19 cellular contexts compared by ENCODE assay signal in the genomic region with DNA sequence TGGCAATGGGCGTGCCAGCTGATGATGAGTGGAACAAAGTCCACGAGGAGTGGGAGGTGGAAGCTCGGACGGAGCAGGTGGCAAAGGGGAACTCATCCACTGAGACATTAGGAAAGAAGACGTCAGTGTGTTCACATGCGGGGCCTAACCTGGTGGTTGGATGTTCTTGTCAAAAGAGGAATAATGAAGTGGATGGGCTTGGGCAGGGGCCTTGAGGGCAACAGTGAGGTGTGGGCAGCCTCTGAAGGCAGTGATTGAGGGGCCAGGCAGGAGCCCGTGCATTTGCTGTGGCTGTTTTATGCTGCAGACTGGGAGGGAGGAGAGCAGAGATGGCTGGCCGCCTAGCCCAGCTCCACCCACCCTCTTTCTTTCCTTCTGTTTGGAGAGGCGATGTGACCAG.
DNase-seq lines count a peak whose midpoint lies in the region; ATAC-seq and TF ChIP-seq lines count a peak whose summit lies in the region.
"Had no signal": no experiment of that assay in that cellular context is flagged by ENCODE, and none has a peak within 500 bp of the region (broad histone marks: within the 10 kb centered on the region; RNA-seq: fewer than 3 reads in every experiment).

No MANE protein-coding gene starts in this region.

- no peak overlapping the region for H3K4me2 ChIP-seq in H9 (ENCODE audit: insufficient read depth, insufficient read length, low read length)
- H3K4me2 ChIP-seq: A549; BLaER1 treated with 17β-estradiol and CSF1 and Interleukin-3, amounts not matched to agents 10 nM and 100 nM had no signal

- H4K8ac ChIP-seq in H9 (replicated peaks; ENCODE audit: insufficient read length, low read depth, low read length) = no peak overlapping the region

- no peak overlapping the region for H3K4me3 Mint-ChIP-seq in H9
- no peak overlapping the region for H3K4me3 Mint-ChIP-seq in osteocyte (ENCODE audit: unreplicated experiment)
- H3K4me3 Mint-ChIP-seq: CD14-positive monocyte; CD4-positive, alpha-beta T cell; CD8-positive, alpha-beta memory T cell had no signal

- no peak overlapping the region for H4K5ac ChIP-seq in H9 (ENCODE audit: insufficient read length, low read depth, low read length)

- H3K27ac Mint-ChIP-seq in H9 (no peak overlapping the region; a peak in 1 of 7 replicates), osteocyte (ENCODE audit: unreplicated experiment) (no peak overlapping the region)
- H3K27ac Mint-ChIP-seq: CD14-positive monocyte; CD4-positive, alpha-beta T cell; CD8-positive, alpha-beta memory T cell had no signal

- TF ChIP-seq CTCF in H9 (conservative IDR thresholded peaks at IDR 0.05) (no peak), osteocyte (IDR thresholded peaks at IDR 0.05) (no peak)

- no peak overlapping the region for H2BK12ac ChIP-seq in H9 (ENCODE audit: insufficient read length, low read depth, low read length)

- DNase-seq in H9 (no peak), mucosa of gallbladder (ENCODE audit: low spot score) (peak; percentile 33), osteocyte (ENCODE audit: extremely low spot score, unreplicated experiment) (peak; percentile 77), cortex of kidney (lab: John Stamatoyannopoulos, UW) (no peak), GDM1 (lab: John Stamatoyannopoulos, UW) (no peak)
- DNase-seq: 8988T; ACHN; AML-193; BE2C; CD4-positive, alpha-beta T cell; CD8-positive, alpha-beta memory T cell; DMS 273 treated with DMSO at 0.1 percent for 48 hours; DND-41; GOT3; HCEC 1CT had no signal

- H3K36me3 Mint-ChIP-seq in H9 (ENCODE audit: insufficient read depth in 1 of 3, low read depth in 3 of 3) = peaks cover 0 to 3% (median 3%) of the 10 kb centered on the region in 3 experiments; a peak in 5 of 7 replicates
- no peaks in the 10 kb centered on the region for H3K36me3 Mint-ChIP-seq in osteocyte (ENCODE audit: unreplicated experiment)
- H3K36me3 Mint-ChIP-seq: CD14-positive monocyte; CD8-positive, alpha-beta memory T cell had no signal

- H4K91ac ChIP-seq in H9 (ENCODE audit: insufficient read length, low read depth, low read length) = no peak overlapping the region

- no peak for ATAC-seq in HG02798 (IDR thresholded peaks at IDR 0.05; ENCODE audit: poor library complexity, unreplicated experiment)
- ATAC-seq: A549 had no signal

- no peak overlapping the region for H2BK120ac ChIP-seq in H9 (ENCODE audit: low read depth, low read length, poor library complexity, severe bottlenecking)

- no peaks in the 10 kb centered on the region for H3K4me1 ChIP-seq in H9 (ENCODE audit: insufficient read depth, low read length)
- H3K4me1 ChIP-seq: A549; BE2C; BLaER1 treated with 17β-estradiol and CSF1 and Interleukin-3, amounts not matched to agents 10 nM and 100 nM had no signal

- WGBS in H9 (ENCODE audit: extremely low coverage, insufficient read length, low lambda C conversion rate) = no CpG with 5 or more reads among the region's 9 CpGs

- no peak overlapping the region for H3T11ph ChIP-seq in H9 (ENCODE audit: low read length)

- H3K14ac ChIP-seq in H9 (ENCODE audit: insufficient read depth, low read length) = no peak overlapping the region

- H2AFZ ChIP-seq in H9 (ENCODE audit: low read length) = no peak overlapping the region

- no peak overlapping the region for H2BK5ac ChIP-seq in H9 (ENCODE audit: insufficient read length, low read length)

- H3K4me1 Mint-ChIP-seq in H9 = no peaks in the 10 kb centered on the region
- H3K4me1 Mint-ChIP-seq in osteocyte (ENCODE audit: unreplicated experiment) = no peaks in the 10 kb centered on the region
- H3K4me1 Mint-ChIP-seq: CD14-positive monocyte; CD8-positive, alpha-beta memory T cell had no signal

- no peaks in the 10 kb centered on the region; the same call in 1 of the 2 replicates for H3K27me3 Mint-ChIP-seq in H9 (ENCODE audit: low read depth)
- H3K27me3 Mint-ChIP-seq in osteocyte (ENCODE audit: unreplicated experiment) = peaks cover 9% of the 10 kb centered on the region
- H3K27me3 Mint-ChIP-seq: CD4-positive, alpha-beta T cell; CD8-positive, alpha-beta memory T cell had no signal

- no peaks in the 10 kb centered on the region for H3K79me2 ChIP-seq in H9 (ENCODE audit: insufficient read depth, low read length)

- no peaks in the 10 kb centered on the region for H4K20me1 ChIP-seq in H9 (ENCODE audit: control insufficient read depth, insufficient read depth, insufficient read length)
- H4K20me1 ChIP-seq: BLaER1 treated with 17β-estradiol and CSF1 and Interleukin-3, amounts not matched to agents 10 nM and 100 nM had no signal

- H3K23me2 ChIP-seq in H9 (ENCODE audit: insufficient read length, low read depth, low read length, poor library complexity, severe bottlenecking) = no peaks in the 10 kb centered on the region

- no peak overlapping the region for H3K56ac ChIP-seq in H9 (ENCODE audit: insufficient read length, low read depth, low read length)

- H3K4ac ChIP-seq in H9 (ENCODE audit: low read depth, low read length) = no peak overlapping the region

- no peak overlapping the region for H3K27ac ChIP-seq in H9 (ENCODE audit: insufficient read length, low read depth, low read length)
- H3K27ac ChIP-seq: A549; BLaER1 treated with 17β-estradiol and CSF1 and Interleukin-3, amounts not matched to agents 10 nM and 100 nM had no signal

- peak overlapping the region; percentile 8 for H3K18ac ChIP-seq in H9 (ENCODE audit: insufficient read length, low read depth, low read length)

- no peak overlapping the region for H2AK5ac ChIP-seq in H9 (ENCODE audit: insufficient read length, low read length)

- H2BK20ac ChIP-seq in H9 (ENCODE audit: low read depth, low read length, poor library complexity, severe bottlenecking) = no peak overlapping the region

- H3K27me3 ChIP-seq in H9 (ENCODE audit: insufficient read depth, low read length) = no peaks in the 10 kb centered on the region
- H3K27me3 ChIP-seq: BE2C; BLaER1 treated with 17β-estradiol and CSF1 and Interleukin-3, amounts not matched to agents 10 nM and 100 nM had no signal

- H3K9ac ChIP-seq in H9 (ENCODE audit: extremely low read depth, insufficient read length, low read length) = no peak overlapping the region
- H3K9ac ChIP-seq: BLaER1 treated with 17β-estradiol and CSF1 and Interleukin-3, amounts not matched to agents 10 nM and 100 nM had no signal

- no peaks in the 10 kb centered on the region for H3K79me1 ChIP-seq in H9 (ENCODE audit: insufficient read depth, low read depth, low read length, poor library complexity, severe bottlenecking)

- H3K9me3 Mint-ChIP-seq in H9 (peaks cover 5 to 9% of the 10 kb centered on the region in 2 experiments; a peak in 4 of 5 replicates), osteocyte (ENCODE audit: unreplicated experiment) (peaks cover 4% of the 10 kb centered on the region)
- H3K9me3 Mint-ChIP-seq: CD4-positive, alpha-beta T cell had no signal

- H3K23ac ChIP-seq in H9 (ENCODE audit: insufficient read length, low read depth, low read length) = no peak overlapping the region

- no peak overlapping the region for H2BK15ac ChIP-seq in H9 (ENCODE audit: low read depth, low read length)

- no peaks in the 10 kb centered on the region for H3K9me3 ChIP-seq in H9 (ENCODE audit: control insufficient read depth, low read depth, low read length)
- H3K9me3 ChIP-seq: A549, BE2C had no signal

Comparison
In these comparisons a context has a peak if more than half of its experiments do, and no peak if none do; other contexts are left out.
1. DNase-seq: peak in mucosa of gallbladder (single experiment) and osteocyte (single experiment); none in H9 (single experiment), cortex of kidney (single experiment) and GDM1 (single experiment).